8 cellular contexts compared by ENCODE assay signal in genomic region chr1:151534662-151535278, GRCh38. TPM values are rescaled to one million over a fixed set of nuclear protein-coding genes. Genes with fewer than 3 reads are reported as not detected.
DNase-seq lines count a peak whose midpoint lies in the region; ATAC-seq and TF ChIP-seq lines count a peak whose summit lies in the region.

No MANE protein-coding gene starts in this region.

- peaks cover 7 to 67% (median 50%) of the 10 kb centered on the region in 4 donors for H3K36me3 ChIP-seq in liver (ENCODE audit: control insufficient read depth in 4 of 4, insufficient read depth in 3 of 4, low read depth in 1 of 4, low read length in 3 of 4)

- H3K4me1 Mint-ChIP-seq in activated CD4-positive, alpha-beta T cell treated with anti-CD3 and anti-CD28 coated beads for 36 hours = peaks cover 5% of the 10 kb centered on the region
- peaks cover 24% of the 10 kb centered on the region for H3K4me1 Mint-ChIP-seq in chondrocyte (ENCODE audit: low read depth)

- no peaks in the 10 kb centered on the region for H3K27me3 Mint-ChIP-seq in activated CD4-positive, alpha-beta T cell treated with anti-CD3 and anti-CD28 coated beads for 36 hours
- H3K27me3 Mint-ChIP-seq in chondrocyte (ENCODE audit: low read depth) = no peaks in the 10 kb centered on the region

- intact Hi-C loops in activated CD4-positive, alpha-beta T cell treated with anti-CD3 and anti-CD28 coated beads for 36 hours (cut with DNase I, micrococcal nuclease) = loop anchor here (1.0 to 10.0 kb wide), 5 partner anchors 90 to 302 kb away; no protein-coding TSS in a partner anchor

- H3K9ac ChIP-seq in liver (ENCODE audit: low read depth in 1 of 2, low read length in 2 of 2) = no peak overlapping the region

- no peaks in the 10 kb centered on the region for H3K9me3 Mint-ChIP-seq in activated CD4-positive, alpha-beta T cell treated with anti-CD3 and anti-CD28 coated beads for 36 hours (ENCODE audit: low read depth)
- H3K9me3 Mint-ChIP-seq in chondrocyte (ENCODE audit: low read depth) = no peaks in the 10 kb centered on the region

- WGBS in liver = 67% methylated on average over 12 of the region's 12 CpGs

- ATAC-seq in activated CD4-positive, alpha-beta T cell treated with anti-CD3 and anti-CD28 coated beads for 36 hours = peak; percentile 87
- ATAC-seq in GM18873 (IDR thresholded peaks at IDR 0.05; ENCODE audit: low FRiP score, unreplicated experiment) = no peak

- no peaks in the 10 kb centered on the region for H3K9me3 ChIP-seq in AG04450 (ENCODE audit: control insufficient read depth, insufficient read depth, low read length)
- no peaks in the 10 kb centered on the region for H3K9me3 ChIP-seq in liver (ENCODE audit: control insufficient read depth in 4 of 4, low read length in 3 of 4)

- H3K27ac ChIP-seq in AG04450 (ENCODE audit: low read depth, low read length) = no peak overlapping the region
- H3K27ac ChIP-seq in liver (ENCODE audit: low read depth in 1 of 2, low read length in 2 of 2) = no peak overlapping the region

- H3K4me3 ChIP-seq in AG04450 (ENCODE audit: low read depth, low read length) (no peak overlapping the region), liver (ENCODE audit: low read depth in 1 of 3, low read length in 3 of 3) (no peak overlapping the region)

- no peak overlapping the region for H3K27ac Mint-ChIP-seq in activated CD4-positive, alpha-beta T cell treated with anti-CD3 and anti-CD28 coated beads for 36 hours
- H3K27ac Mint-ChIP-seq in chondrocyte (ENCODE audit: unreplicated experiment) = no peak overlapping the region

- TF ChIP-seq RAD21 in liver (IDR thresholded peaks at IDR 0.05) = peak; percentile 86 to 92

- TF ChIP-seq CTCF in AG04450 (IDR thresholded peaks at IDR 0.05; ENCODE audit: low read depth, low read length) (peak; percentile 96), chondrocyte (IDR thresholded peaks at IDR 0.05) (peak; percentile 91), liver (IDR thresholded peaks at IDR 0.05; ENCODE audit: low read depth, low read length, missing input control) (peak; percentile 82)

- H3K4me1 ChIP-seq in liver (ENCODE audit: control insufficient read depth in 4 of 4, insufficient read depth in 4 of 4, low read length in 3 of 4) = peaks cover 0 to 11% (median 6%) of the 10 kb centered on the region in 4 donors

- H3K36me3 Mint-ChIP-seq in activated CD4-positive, alpha-beta T cell treated with anti-CD3 and anti-CD28 coated beads for 36 hours (ENCODE audit: low read depth) = no peaks in the 10 kb centered on the region
- H3K36me3 Mint-ChIP-seq in chondrocyte (ENCODE audit: low read depth) = no peaks in the 10 kb centered on the region

- H3K4me3 Mint-ChIP-seq in activated CD4-positive, alpha-beta T cell treated with anti-CD3 and anti-CD28 coated beads for 36 hours = no peak overlapping the region
- no peak overlapping the region for H3K4me3 Mint-ChIP-seq in chondrocyte (ENCODE audit: unreplicated experiment)

- DNase-seq in AG04450 (ENCODE audit: low read depth, low spot score) = no peak
- peak; percentile 56 for DNase-seq in GM19238 (ENCODE audit: insufficient read length, low spot score)
- peak; percentile 54 for DNase-seq in NCI-H226
- peak; percentile 91 for DNase-seq in activated CD4-positive, alpha-beta T cell treated with anti-CD3 and anti-CD28 coated beads for 36 hours
- no peak for DNase-seq in chondrocyte (ENCODE audit: low spot score)
- DNase-seq in stimulated activated CD8-positive, alpha-beta memory T cell treated with anti-CD3 and anti-CD28 coated beads, Interleukin-12 subunit alpha, Interleukin-12 subunit beta, amount 100 ng/mL, for 4 hours (ENCODE audit: low read depth) = peak; percentile 45

- POLR2A ChIA-PET in AG04450 (lab: Yijun Ruan, JAX) = interaction anchor here (0.6 kb wide), 1 partner anchor 157 kb away, joined by 7 read pairs; no protein-coding TSS in a partner anchor
- POLR2A ChIA-PET in activated CD4-positive, alpha-beta T cell treated with anti-CD3 and anti-CD28 coated beads for 36 hours (lab: Charles Lee) = no interaction called here

- H3K27me3 ChIP-seq in AG04450 (ENCODE audit: control insufficient read depth, insufficient read depth, low read length) (no peaks in the 10 kb centered on the region), liver (ENCODE audit: control insufficient read depth in 4 of 4, insufficient read depth in 4 of 4, low read length in 3 of 4) (no peaks in the 10 kb centered on the region)

- CTCF ChIA-PET in AG04450 (lab: Charles Lee) = interaction anchor here (0.7 to 2.0 kb wide), 11 partner anchors 11 to 301 kb away, joined by 3 to 13 read pairs (median 4); partner anchors contain the start of gene CGN
- CTCF ChIA-PET in activated CD4-positive, alpha-beta T cell treated with anti-CD3 and anti-CD28 coated beads for 36 hours (lab: Charles Lee) = interaction anchor here (0.7 to 1.5 kb wide), 14 partner anchors 12 to 312 kb away, joined by 3 to 6 read pairs (median 3); partner anchors contain the start of gene SNX27

TF ChIP-seq in liver, 16 proteins besides CTCF, POLR2A, EP300 and RAD21:
- TF ChIP-seq HNF4A (conservative IDR thresholded peaks at IDR 0.05) = no peak
- no peak for TF ChIP-seq NR2F2 (IDR thresholded peaks at IDR 0.05)
- no peak for TF ChIP-seq ZBTB33 (IDR thresholded peaks at IDR 0.05)
- no peak for TF ChIP-seq FOXA1 (IDR thresholded peaks at IDR 0.05)
- TF ChIP-seq MAX (IDR thresholded peaks at IDR 0.05) = no peak
- no peak for TF ChIP-seq JUND (IDR thresholded peaks at IDR 0.05)
- TF ChIP-seq YY1 (IDR thresholded peaks at IDR 0.05) = no peak
- TF ChIP-seq EGR1 (IDR thresholded peaks at IDR 0.05; ENCODE audit: low read depth in 2 of 2) = no peak
- no peak for TF ChIP-seq GABPA (IDR thresholded peaks at IDR 0.05 in 1 of 2, conservative IDR thresholded peaks at IDR 0.05 in 1 of 2)
- no peak for TF ChIP-seq HNF4G (IDR thresholded peaks at IDR 0.05)
- TF ChIP-seq FOXA2 (IDR thresholded peaks at IDR 0.05) = no peak
- no peak for TF ChIP-seq TAF1 (conservative IDR thresholded peaks at IDR 0.05)
- no peak for TF ChIP-seq ATF3 (IDR thresholded peaks at IDR 0.05)
- no peak for TF ChIP-seq RXRA (IDR thresholded peaks at IDR 0.05)

RNA-seq across cellular contexts. Expression of gene TUFT1, which starts 5.3 kb away (rescaled TPM):
- polyA plus RNA-seq in AG04450 (2011; rRNA removed) (21.9 and 23.9 TPM in 2 replicates), liver (1 to 10 TPM; 1.7 to 2.6 TPM)
- polyA minus RNA-seq in AG04450 (2011; rRNA and poly(A)+ RNA removed) = 18.3 and 22.3 TPM in 2 replicates
- 1 to 10 TPM; 3.2 TPM for total RNA-seq in activated CD4-positive, alpha-beta T cell treated with anti-CD3 and anti-CD28 coated beads for 36 hours
- total RNA-seq in chondrocyte (15.2 to 33.0 TPM (median 30.5 TPM) in 3 replicates), liver (1 to 10 TPM; 3.4 to 4.8 TPM)

RNA-seq across cellular contexts. Expression of gene CGN, which starts 23.6 kb away (rescaled TPM):
- polyA plus RNA-seq in AG04450 (2011; rRNA removed) (0.26 and 0.31 TPM in 2 replicates), liver (10 to 100 TPM; 19.3 to 19.5 TPM)
- 0.43 and 0.83 TPM in 2 replicates for polyA minus RNA-seq in AG04450 (2011; rRNA and poly(A)+ RNA removed)
- total RNA-seq in activated CD4-positive, alpha-beta T cell treated with anti-CD3 and anti-CD28 coated beads for 36 hours = 1 to 10 TPM in 1 of 2 experiments, under 1 TPM in 1; 0.67 to 1.4 TPM
- total RNA-seq in chondrocyte (0.95 to 1.2 TPM (median 1.0 TPM) in 3 replicates), liver (10 to 100 TPM; 16.9 to 48.9 TPM)

Comparison
In these comparisons a context has a peak if more than half of its experiments do, and no peak if none do; other contexts are left out.
1. DNase-seq: peak in GM19238 (single experiment), NCI-H226 (single experiment), activated CD4-positive, alpha-beta T cell treated with anti-CD3 and anti-CD28 coated beads for 36 hours (single experiment) and stimulated activated CD8-positive, alpha-beta memory T cell treated with anti-CD3 and anti-CD28 coated beads, Interleukin-12 subunit alpha, Interleukin-12 subunit beta, amount 100 ng/mL, for 4 hours (single experiment); none in AG04450 (single experiment) and chondrocyte (single experiment).
2. Peak in every context shown above with its lines, with median percentiles within 50 percentile points of each other: CTCF ChIP-seq.